22 cellular contexts compared by ENCODE assay signal in genomic region chr14:59182641-59183040, GRCh38.
"Had no signal": no experiment of that assay in that cellular context is flagged by ENCODE, and none has a peak within 500 bp of the region (broad histone marks: within the 10 kb centered on the region; RNA-seq: fewer than 3 reads in every experiment).

No MANE protein-coding gene starts in this region.

- H3K4me1 ChIP-seq: breast epithelium, left lung had no signal

- H3K27ac ChIP-seq: breast epithelium, esophagus muscularis mucosa, left lung, lower lobe of right lung, right atrium auricular region, suprapubic skin, tibial nerve had no signal

- ATAC-seq: activated CD8-positive, alpha-beta T cell treated with anti-CD3 and anti-CD28 coated beads for 36 hours; left lung; lower lobe of right lung; natural killer cell treated with Interleukin-12 subunit alpha and Interleukin-12 subunit beta and Interleukin-15 and Interleukin-18, amount 100 ng/mL, for 72 hours had no signal

- H3K4me3 ChIP-seq: breast epithelium, esophagus muscularis mucosa, left lung, lower lobe of right lung, mucosa of descending colon, right atrium auricular region, suprapubic skin, tibial nerve had no signal

- DNase-seq: activated B cell treated with CpG ODN at 0.5 μM for 24 hours; activated CD4-positive, alpha-beta T cell treated with anti-CD3 and anti-CD28 coated beads, Interleukin-2, amount 50 U/mL, for 1 hour; activated CD8-positive, alpha-beta T cell treated with anti-CD3 and anti-CD28 coated beads for 36 hours; activated T-cell treated with anti-CD3 and anti-CD28 coated beads, Interleukin-2, amount 50 U/mL, for 48 hours; central memory CD4-positive, alpha-beta T cell; endodermal cell; foreskin melanocyte; left lung; lower lobe of right lung; mesenchymal stem cell; mucosa of descending colon; stimulated activated CD4-positive, alpha-beta T cell treated with anti-CD3 and anti-CD28 coated beads, Interleukin-15, amount 100 ng/mL, for 24 hours; stimulated activated CD4-positive, alpha-beta T cell treated with anti-CD3 and anti-CD28 coated beads, Interleukin-2, amount 100 ng/mL, for 24 hours; stimulated activated naive CD4-positive, alpha-beta T cell; T1000 had no signal

- H3K27me3 ChIP-seq: breast epithelium, esophagus muscularis mucosa, left lung, right atrium auricular region, suprapubic skin, tibial nerve had no signal

- H3K9me3 ChIP-seq: breast epithelium, esophagus muscularis mucosa, left lung, lower lobe of right lung, mucosa of descending colon, right atrium auricular region, suprapubic skin, tibial nerve had no signal

- H3K36me3 ChIP-seq: breast epithelium, esophagus muscularis mucosa, left lung, lower lobe of right lung, right atrium auricular region, suprapubic skin, tibial nerve had no signal

- FAIRE-seq: islet of Langerhans had no signal
